In the genomic region with DNA sequence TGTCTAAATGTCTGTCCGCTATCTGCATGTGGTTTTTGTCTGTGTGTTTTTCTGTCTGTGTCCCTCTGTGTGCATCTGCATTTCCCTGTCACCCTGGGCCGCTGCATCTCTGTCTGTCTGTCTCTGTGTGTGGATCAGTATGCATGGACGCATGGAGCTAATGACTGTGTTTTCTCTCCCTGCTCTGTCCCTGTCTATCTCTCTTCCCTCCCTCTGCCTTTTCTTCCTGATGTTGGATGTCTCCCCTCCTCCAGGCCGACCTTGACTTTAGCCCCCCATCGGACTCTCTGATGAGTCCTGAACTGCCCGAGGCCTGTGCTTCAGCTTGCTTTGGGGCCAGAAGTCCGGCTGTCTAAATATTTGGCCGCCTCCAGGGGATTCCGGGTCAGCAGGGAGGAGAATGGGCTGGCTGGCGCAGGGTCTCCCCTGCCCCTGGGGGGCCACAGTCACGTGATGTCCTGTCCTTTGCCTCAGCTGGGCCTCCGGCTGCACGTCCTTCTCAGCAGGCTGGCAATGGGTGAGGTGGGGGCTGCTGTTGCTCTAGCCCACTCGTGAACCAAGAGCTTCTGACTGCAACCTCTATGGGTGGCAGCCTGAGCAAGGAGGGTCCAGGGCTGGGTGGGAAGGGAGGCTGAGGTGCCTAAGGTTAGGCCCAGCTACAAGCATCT, we compare ENCODE assay signal across 1 cellular context.
TF ChIP-seq lines count a peak whose summit lies in the region.

No MANE protein-coding gene starts in this region.

TF ChIP-seq in HepG2, 621 proteins besides CTCF, POLR2A, EP300 and RAD21 (continued from another document and continues in another):
- TF ChIP-seq, protein P1, sequence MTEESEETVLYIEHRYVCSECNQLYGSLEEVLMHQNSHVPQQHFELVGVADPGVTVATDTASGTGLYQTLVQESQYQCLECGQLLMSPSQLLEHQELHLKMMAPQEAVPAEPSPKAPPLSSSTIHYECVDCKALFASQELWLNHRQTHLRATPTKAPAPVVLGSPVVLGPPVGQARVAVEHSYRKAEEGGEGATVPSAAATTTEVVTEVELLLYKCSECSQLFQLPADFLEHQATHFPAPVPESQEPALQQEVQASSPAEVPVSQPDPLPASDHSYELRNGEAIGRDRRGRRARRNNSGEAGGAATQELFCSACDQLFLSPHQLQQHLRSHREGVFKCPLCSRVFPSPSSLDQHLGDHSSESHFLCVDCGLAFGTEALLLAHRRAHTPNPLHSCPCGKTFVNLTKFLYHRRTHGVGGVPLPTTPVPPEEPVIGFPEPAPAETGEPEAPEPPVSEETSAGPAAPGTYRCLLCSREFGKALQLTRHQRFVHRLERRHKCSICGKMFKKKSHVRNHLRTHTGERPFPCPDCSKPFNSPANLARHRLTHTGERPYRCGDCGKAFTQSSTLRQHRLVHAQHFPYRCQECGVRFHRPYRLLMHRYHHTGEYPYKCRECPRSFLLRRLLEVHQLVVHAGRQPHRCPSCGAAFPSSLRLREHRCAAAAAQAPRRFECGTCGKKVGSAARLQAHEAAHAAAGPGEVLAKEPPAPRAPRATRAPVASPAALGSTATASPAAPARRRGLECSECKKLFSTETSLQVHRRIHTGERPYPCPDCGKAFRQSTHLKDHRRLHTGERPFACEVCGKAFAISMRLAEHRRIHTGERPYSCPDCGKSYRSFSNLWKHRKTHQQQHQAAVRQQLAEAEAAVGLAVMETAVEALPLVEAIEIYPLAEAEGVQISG (CRISPR knock-in tag; IDR thresholded peaks at IDR 0.05), result peak; percentile 82
- TF ChIP-seq ARID3A (IDR thresholded peaks at IDR 0.05; ENCODE audit: low read depth, low read length) (no peak), SKIL (CRISPR knock-in tag; IDR thresholded peaks at IDR 0.05; ENCODE audit: borderline replicate concordance) (peak; percentile 98), KLF9 (CRISPR knock-in tag; IDR thresholded peaks at IDR 0.05; ENCODE audit: low read depth) (no peak), NFKB2 (CRISPR knock-in tag; IDR thresholded peaks at IDR 0.05; ENCODE audit: borderline replicate concordance) (peak; percentile 44; the same call in 1 of the 2 replicates), ISL2 (CRISPR knock-in tag; IDR thresholded peaks at IDR 0.05) (peak; percentile 86), SOX6 (IDR thresholded peaks at IDR 0.05) (no peak), SOX6 (CRISPR knock-in tag; IDR thresholded peaks at IDR 0.05) (peak; percentile 92), TCF12 (IDR thresholded peaks at IDR 0.05) (no peak), TCF12 (CRISPR knock-in tag; IDR thresholded peaks at IDR 0.05) (peak; percentile 97), ARID2 (CRISPR knock-in tag; IDR thresholded peaks at IDR 0.05; ENCODE audit: borderline replicate concordance) (peak; percentile 79; the same call in 1 of the 2 replicates), THAP9 (CRISPR knock-in tag; IDR thresholded peaks at IDR 0.05; ENCODE audit: borderline replicate concordance) (peak; percentile 51; the same call in 1 of the 2 replicates), THAP8 (CRISPR knock-in tag; IDR thresholded peaks at IDR 0.05; ENCODE audit: borderline replicate concordance) (no peak), ZKSCAN1 (IDR thresholded peaks at IDR 0.05; ENCODE audit: low read length) (no peak), ZNF589 (CRISPR knock-in tag; conservative IDR thresholded peaks at IDR 0.05) (peak; percentile 89), NFAT5 (CRISPR knock-in tag; IDR thresholded peaks at IDR 0.05) (0 out of 2 replicates have a peak, but pooled peaks have one; percentile 4), ZNF431 (CRISPR knock-in tag; IDR thresholded peaks at IDR 0.05; ENCODE audit: borderline replicate concordance, low read depth) (no peak; the same call in 1 of the 2 replicates), AGO2 (optimal IDR thresholded peaks at IDR 0.05; ENCODE audit: low read depth, low read length) (peak; percentile 34), ZNF883 (CRISPR knock-in tag; IDR thresholded peaks at IDR 0.05; ENCODE audit: not compliant biosample characterization) (no peak)
- TF ChIP-seq, protein P2, sequence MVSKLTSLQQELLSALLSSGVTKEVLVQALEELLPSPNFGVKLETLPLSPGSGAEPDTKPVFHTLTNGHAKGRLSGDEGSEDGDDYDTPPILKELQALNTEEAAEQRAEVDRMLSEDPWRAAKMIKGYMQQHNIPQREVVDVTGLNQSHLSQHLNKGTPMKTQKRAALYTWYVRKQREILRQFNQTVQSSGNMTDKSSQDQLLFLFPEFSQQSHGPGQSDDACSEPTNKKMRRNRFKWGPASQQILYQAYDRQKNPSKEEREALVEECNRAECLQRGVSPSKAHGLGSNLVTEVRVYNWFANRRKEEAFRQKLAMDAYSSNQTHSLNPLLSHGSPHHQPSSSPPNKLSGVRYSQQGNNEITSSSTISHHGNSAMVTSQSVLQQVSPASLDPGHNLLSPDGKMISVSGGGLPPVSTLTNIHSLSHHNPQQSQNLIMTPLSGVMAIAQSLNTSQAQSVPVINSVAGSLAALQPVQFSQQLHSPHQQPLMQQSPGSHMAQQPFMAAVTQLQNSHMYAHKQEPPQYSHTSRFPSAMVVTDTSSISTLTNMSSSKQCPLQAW (CRISPR knock-in tag; IDR thresholded peaks at IDR 0.05), result peak; percentile 62
- TF ChIP-seq, protein P3, sequence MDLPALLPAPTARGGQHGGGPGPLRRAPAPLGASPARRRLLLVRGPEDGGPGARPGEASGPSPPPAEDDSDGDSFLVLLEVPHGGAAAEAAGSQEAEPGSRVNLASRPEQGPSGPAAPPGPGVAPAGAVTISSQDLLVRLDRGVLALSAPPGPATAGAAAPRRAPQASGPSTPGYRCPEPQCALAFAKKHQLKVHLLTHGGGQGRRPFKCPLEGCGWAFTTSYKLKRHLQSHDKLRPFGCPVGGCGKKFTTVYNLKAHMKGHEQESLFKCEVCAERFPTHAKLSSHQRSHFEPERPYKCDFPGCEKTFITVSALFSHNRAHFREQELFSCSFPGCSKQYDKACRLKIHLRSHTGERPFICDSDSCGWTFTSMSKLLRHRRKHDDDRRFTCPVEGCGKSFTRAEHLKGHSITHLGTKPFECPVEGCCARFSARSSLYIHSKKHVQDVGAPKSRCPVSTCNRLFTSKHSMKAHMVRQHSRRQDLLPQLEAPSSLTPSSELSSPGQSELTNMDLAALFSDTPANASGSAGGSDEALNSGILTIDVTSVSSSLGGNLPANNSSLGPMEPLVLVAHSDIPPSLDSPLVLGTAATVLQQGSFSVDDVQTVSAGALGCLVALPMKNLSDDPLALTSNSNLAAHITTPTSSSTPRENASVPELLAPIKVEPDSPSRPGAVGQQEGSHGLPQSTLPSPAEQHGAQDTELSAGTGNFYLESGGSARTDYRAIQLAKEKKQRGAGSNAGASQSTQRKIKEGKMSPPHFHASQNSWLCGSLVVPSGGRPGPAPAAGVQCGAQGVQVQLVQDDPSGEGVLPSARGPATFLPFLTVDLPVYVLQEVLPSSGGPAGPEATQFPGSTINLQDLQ (CRISPR knock-in tag; IDR thresholded peaks at IDR 0.05), result peak; percentile 89; the same call in 1 of the 2 replicates
- TF ChIP-seq, protein P4, sequence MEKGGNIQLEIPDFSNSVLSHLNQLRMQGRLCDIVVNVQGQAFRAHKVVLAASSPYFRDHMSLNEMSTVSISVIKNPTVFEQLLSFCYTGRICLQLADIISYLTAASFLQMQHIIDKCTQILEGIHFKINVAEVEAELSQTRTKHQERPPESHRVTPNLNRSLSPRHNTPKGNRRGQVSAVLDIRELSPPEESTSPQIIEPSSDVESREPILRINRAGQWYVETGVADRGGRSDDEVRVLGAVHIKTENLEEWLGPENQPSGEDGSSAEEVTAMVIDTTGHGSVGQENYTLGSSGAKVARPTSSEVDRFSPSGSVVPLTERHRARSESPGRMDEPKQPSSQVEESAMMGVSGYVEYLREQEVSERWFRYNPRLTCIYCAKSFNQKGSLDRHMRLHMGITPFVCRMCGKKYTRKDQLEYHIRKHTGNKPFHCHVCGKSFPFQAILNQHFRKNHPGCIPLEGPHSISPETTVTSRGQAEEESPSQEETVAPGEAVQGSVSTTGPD (CRISPR knock-in tag; IDR thresholded peaks at IDR 0.05), result peak; percentile 32; the same call in 1 of the 2 replicates
- TF ChIP-seq, protein P5, sequence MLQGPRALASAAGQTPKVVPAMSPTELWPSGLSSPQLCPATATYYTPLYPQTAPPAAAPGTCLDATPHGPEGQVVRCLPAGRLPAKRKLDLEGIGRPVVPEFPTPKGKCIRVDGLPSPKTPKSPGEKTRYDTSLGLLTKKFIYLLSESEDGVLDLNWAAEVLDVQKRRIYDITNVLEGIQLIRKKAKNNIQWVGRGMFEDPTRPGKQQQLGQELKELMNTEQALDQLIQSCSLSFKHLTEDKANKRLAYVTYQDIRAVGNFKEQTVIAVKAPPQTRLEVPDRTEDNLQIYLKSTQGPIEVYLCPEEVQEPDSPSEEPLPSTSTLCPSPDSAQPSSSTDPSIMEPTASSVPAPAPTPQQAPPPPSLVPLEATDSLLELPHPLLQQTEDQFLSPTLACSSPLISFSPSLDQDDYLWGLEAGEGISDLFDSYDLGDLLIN (CRISPR knock-in tag; IDR thresholded peaks at IDR 0.05; ENCODE audit: borderline replicate concordance), result no peak; the same call in 1 of the 2 replicates
